29 cellular contexts compared by ENCODE assay signal in the genomic region with DNA sequence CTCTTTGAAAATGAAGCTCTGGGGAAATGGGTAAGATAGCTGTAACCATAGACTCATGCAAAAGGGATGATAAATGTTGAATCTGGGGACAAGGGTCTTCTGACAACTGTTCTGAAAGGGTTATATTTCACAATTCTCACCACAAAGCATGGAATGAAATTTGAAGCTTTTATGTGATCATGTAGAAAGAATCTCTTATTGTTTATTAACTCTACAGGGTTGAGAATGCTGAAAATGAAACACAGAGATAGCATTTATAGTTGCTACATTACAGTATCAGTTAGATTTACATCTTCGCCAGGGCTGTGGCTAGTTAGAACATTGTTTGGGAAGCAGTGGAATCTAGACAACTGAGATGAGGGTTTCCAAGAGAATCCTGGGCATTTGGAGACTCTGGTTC.
DNase-seq lines count a peak whose midpoint lies in the region; ATAC-seq, FAIRE-seq and TF ChIP-seq lines count a peak whose summit lies in the region.
"Had no signal": no experiment of that assay in that cellular context is flagged by ENCODE, and none has a peak within 500 bp of the region (broad histone marks: within the 10 kb centered on the region; RNA-seq: fewer than 3 reads in every experiment).

No MANE protein-coding gene starts in this region.

- no peak for FAIRE-seq in pancreas (lab: Jason Lieb, UNC)
- FAIRE-seq: A204.1, H54 had no signal

- H3K9me3 Mint-ChIP-seq in naive thymus-derived CD4-positive, alpha-beta T cell = peaks cover 0 to 6% (median 0%) of the 10 kb centered on the region in 11 donors
- H3K9me3 Mint-ChIP-seq: activated CD4-positive, alpha-beta T cell treated with anti-CD3 and anti-CD28 coated beads, Interleukin-2, amount 10 ng/mL, durations not matched to agents 24 days and 14 days; activated naive CD4-positive, alpha-beta T cell treated with anti-CD3 and anti-CD28 coated beads, Interleukin-2, amount 50 U/mL, for 24 hours; endodermal cell; T-helper 2 cell treated with Interferon-gamma antibody and Interleukin-4, amounts not matched to agents 5 μg/mL and 100 μg/mL, for 36 hours had no signal

- in situ Hi-C loops in transverse colon (cut with MboI; ENCODE audit: low pct_ligation_motif_present in 1 of 4, low pct_unique_long_range_greater_than_20kb in 1 of 4, low sequenced_read_pairs in 3 of 4) = no loop called here

- DNase-seq in AG08396 (ENCODE audit: low spot score) (peak; percentile 28), LHCN-M2 (ENCODE audit: low read depth) (peak; percentile 85), esophagus squamous epithelium (lab: John Stamatoyannopoulos, UW) (no peak), myocyte (ENCODE audit: low read depth) (peak; percentile 58), transverse colon (no peak), pancreas (no peak)
- DNase-seq in naive thymus-derived CD4-positive, alpha-beta T cell = no peak
- no peak for DNase-seq in activated T-cell treated with anti-CD3 and anti-CD28 coated beads, Interleukin-2, amount 50 U/mL, for 1 hour
- DNase-seq: activated CD4-positive, alpha-beta T cell treated with anti-CD3 and anti-CD28 coated beads, Interleukin-2, amount 10 ng/mL, durations not matched to agents 24 days and 14 days; activated CD8-positive, alpha-beta memory T cell treated with anti-CD3 and anti-CD28 coated beads, Interleukin-2, amount 10 ng/mL, durations not matched to agents 7 days and 5 days; endodermal cell; immature natural killer cell; left ventricle myocardium superior; MM.1S; NCI-H1436; NCI-H748 treated with DMSO at 0.1 percent for 48 hours; stimulated activated CD4-positive, alpha-beta T cell treated with anti-CD3 and anti-CD28 coated beads, Interleukin-1b, Interleukin-23, amount 100 ng/mL, for 48 hours; stimulated activated naive CD4-positive, alpha-beta T cell had no signal

- H3K27ac ChIP-seq in esophagus squamous epithelium (peak overlapping the region in 3 of 4 donors; percentile 0 to 8 (median 3)), transverse colon (no peak overlapping the region), pancreas (no peak overlapping the region)
- H3K27ac ChIP-seq in naive thymus-derived CD4-positive, alpha-beta T cell (ENCODE audit: low read depth, low read length) = no peak overlapping the region
- H3K27ac ChIP-seq: ascending aorta; BLaER1 treated with 17β-estradiol and CSF1 and Interleukin-3, amounts not matched to agents 10 nM and 100 nM; HL-60; RWPE1; skin epidermis; VCaP had no signal

- TF ChIP-seq EP300 in transverse colon (IDR thresholded peaks at IDR 0.05; ENCODE audit: low read depth) = no peak

- 60 to 87% methylated on average over 1 of the region's 1 CpG for WGBS in esophagus squamous epithelium, 2 donors
- 69 to 71% methylated on average over 1 of the region's 1 CpG for whole genome bisulfite sequencing in transverse colon (ENCODE audit: low coverage in 1 of 2), 2 donors
- 40 to 74% methylated on average over 1 of the region's 1 CpG for WGBS in pancreas, 2 donors

- intact Hi-C loops in esophagus squamous epithelium (cut with DNase I) (no loop called here), transverse colon (cut with DNase I; ENCODE audit: low total_unique reads) (no loop called here), pancreas (cut with DNase I) (no loop called here)
- intact Hi-C loops in naive thymus-derived CD4-positive, alpha-beta T cell (cut with micrococcal nuclease) = no loop called here

- H3K27ac Mint-ChIP-seq in naive thymus-derived CD4-positive, alpha-beta T cell = no peak overlapping the region
- H3K27ac Mint-ChIP-seq: activated CD4-positive, alpha-beta T cell treated with anti-CD3 and anti-CD28 coated beads, Interleukin-2, amount 10 ng/mL, durations not matched to agents 24 days and 14 days; activated CD8-positive, alpha-beta memory T cell treated with anti-CD3 and anti-CD28 coated beads, Interleukin-2, amount 10 ng/mL, durations not matched to agents 7 days and 5 days; activated naive CD4-positive, alpha-beta T cell treated with anti-CD3 and anti-CD28 coated beads, Interleukin-2, amount 50 U/mL, for 24 hours; endodermal cell; IgD-negative memory B cell; immature natural killer cell; T-helper 2 cell treated with Interferon-gamma antibody and Interleukin-4, amounts not matched to agents 5 μg/mL and 100 μg/mL, for 36 hours had no signal

- TF ChIP-seq CTCF in esophagus squamous epithelium (IDR thresholded peaks at IDR 0.05) = no peak
- TF ChIP-seq CTCF in transverse colon (IDR thresholded peaks at IDR 0.05) = no peak
- TF ChIP-seq CTCF in pancreas (IDR thresholded peaks at IDR 0.05) = no peak

- ATAC-seq in naive thymus-derived CD4-positive, alpha-beta T cell = no peak
- ATAC-seq in pancreas = no peak
- ATAC-seq: activated CD8-positive, alpha-beta memory T cell treated with anti-CD3 and anti-CD28 coated beads, Interleukin-2, amount 10 ng/mL, durations not matched to agents 7 days and 5 days; left ventricle myocardium superior had no signal

- H3K36me3 ChIP-seq in esophagus squamous epithelium = no peaks in the 10 kb centered on the region
- H3K36me3 ChIP-seq in transverse colon = no peaks in the 10 kb centered on the region
- H3K36me3 ChIP-seq in naive thymus-derived CD4-positive, alpha-beta T cell (ENCODE audit: control insufficient read depth in 2 of 3, insufficient read depth in 3 of 3, low read length in 3 of 3) = no peaks in the 10 kb centered on the region
- no peaks in the 10 kb centered on the region for H3K36me3 ChIP-seq in pancreas
- H3K36me3 ChIP-seq: ascending aorta; BLaER1 treated with 17β-estradiol and CSF1 and Interleukin-3, amounts not matched to agents 10 nM and 100 nM had no signal

- no peaks in the 10 kb centered on the region for H3K9me3 ChIP-seq in esophagus squamous epithelium
- H3K9me3 ChIP-seq in transverse colon = no peaks in the 10 kb centered on the region
- no peaks in the 10 kb centered on the region for H3K9me3 ChIP-seq in naive thymus-derived CD4-positive, alpha-beta T cell (ENCODE audit: control insufficient read depth in 2 of 3, low read length in 3 of 3)
- no peaks in the 10 kb centered on the region for H3K9me3 ChIP-seq in pancreas
- H3K9me3 ChIP-seq: ascending aorta; BLaER1 treated with 17β-estradiol and CSF1 and Interleukin-3, amounts not matched to agents 10 nM and 100 nM had no signal

- H3K4me3 ChIP-seq in esophagus squamous epithelium (no peak overlapping the region), transverse colon (no peak overlapping the region), pancreas (no peak overlapping the region)
- no peak overlapping the region for H3K4me3 ChIP-seq in naive thymus-derived CD4-positive, alpha-beta T cell (ENCODE audit: low read length)
- H3K4me3 ChIP-seq: ascending aorta; BLaER1 treated with 17β-estradiol and CSF1 and Interleukin-3, amounts not matched to agents 10 nM and 100 nM; skin epidermis had no signal

- H3K4me1 Mint-ChIP-seq in naive thymus-derived CD4-positive, alpha-beta T cell = peaks cover 0 to 2% (median 0%) of the 10 kb centered on the region in 7 donors
- H3K4me1 Mint-ChIP-seq: activated CD4-positive, alpha-beta T cell treated with anti-CD3 and anti-CD28 coated beads, Interleukin-2, amount 10 ng/mL, durations not matched to agents 24 days and 14 days; activated CD8-positive, alpha-beta memory T cell treated with anti-CD3 and anti-CD28 coated beads, Interleukin-2, amount 10 ng/mL, durations not matched to agents 7 days and 5 days; activated naive CD4-positive, alpha-beta T cell treated with anti-CD3 and anti-CD28 coated beads, Interleukin-2, amount 50 U/mL, for 24 hours; IgD-negative memory B cell; immature natural killer cell had no signal

- H3K36me3 Mint-ChIP-seq in naive thymus-derived CD4-positive, alpha-beta T cell = no peaks in the 10 kb centered on the region
- H3K36me3 Mint-ChIP-seq: activated CD8-positive, alpha-beta memory T cell treated with anti-CD3 and anti-CD28 coated beads, Interleukin-2, amount 10 ng/mL, durations not matched to agents 7 days and 5 days; IgD-negative memory B cell; immature natural killer cell had no signal

- peaks cover 3 to 26% (median 13%) of the 10 kb centered on the region in 5 donors for H3K27me3 Mint-ChIP-seq in naive thymus-derived CD4-positive, alpha-beta T cell
- H3K27me3 Mint-ChIP-seq: activated CD8-positive, alpha-beta memory T cell treated with anti-CD3 and anti-CD28 coated beads, Interleukin-2, amount 10 ng/mL, durations not matched to agents 7 days and 5 days had no signal

- POLR2A ChIA-PET in naive thymus-derived CD4-positive, alpha-beta T cell (lab: Charles Lee) = no interaction called here

- CTCF ChIA-PET in naive thymus-derived CD4-positive, alpha-beta T cell (lab: Charles Lee) = no interaction called here

- H3K27me3 ChIP-seq in esophagus squamous epithelium (no peaks in the 10 kb centered on the region), transverse colon (peaks cover 2% of the 10 kb centered on the region), pancreas (no peaks in the 10 kb centered on the region)
- H3K27me3 ChIP-seq in naive thymus-derived CD4-positive, alpha-beta T cell (ENCODE audit: control insufficient read depth in 2 of 2, insufficient read depth in 2 of 2, low read length in 2 of 2) = no peaks in the 10 kb centered on the region
- H3K27me3 ChIP-seq: ascending aorta; BLaER1 treated with 17β-estradiol and CSF1 and Interleukin-3, amounts not matched to agents 10 nM and 100 nM had no signal

- TF ChIP-seq POLR2A in esophagus squamous epithelium (IDR thresholded peaks at IDR 0.05) (no peak), transverse colon (IDR thresholded peaks at IDR 0.05) (no peak)

- peaks cover 0 to 11% (median 3%) of the 10 kb centered on the region in 3 donors for H3K4me1 ChIP-seq in esophagus squamous epithelium
- no peaks in the 10 kb centered on the region for H3K4me1 ChIP-seq in transverse colon
- H3K4me1 ChIP-seq in naive thymus-derived CD4-positive, alpha-beta T cell (ENCODE audit: control insufficient read depth in 2 of 2, insufficient read depth in 2 of 2, low read length in 2 of 2) = no peaks in the 10 kb centered on the region
- H3K4me1 ChIP-seq in pancreas = no peaks in the 10 kb centered on the region
- H3K4me1 ChIP-seq: ascending aorta had no signal

- H3K4me3 Mint-ChIP-seq in naive thymus-derived CD4-positive, alpha-beta T cell = no peak overlapping the region
- H3K4me3 Mint-ChIP-seq: activated CD4-positive, alpha-beta T cell treated with anti-CD3 and anti-CD28 coated beads, Interleukin-2, amount 10 ng/mL, durations not matched to agents 24 days and 14 days; activated CD8-positive, alpha-beta memory T cell treated with anti-CD3 and anti-CD28 coated beads, Interleukin-2, amount 10 ng/mL, durations not matched to agents 7 days and 5 days; activated naive CD4-positive, alpha-beta T cell treated with anti-CD3 and anti-CD28 coated beads, Interleukin-2, amount 50 U/mL, for 24 hours; endodermal cell; IgD-negative memory B cell; immature natural killer cell; T-helper 2 cell treated with Interferon-gamma antibody and Interleukin-4, amounts not matched to agents 5 μg/mL and 100 μg/mL, for 36 hours had no signal

Comparison
In these comparisons a context has a peak if more than half of its experiments do, and no peak if none do; other contexts are left out.
1. DNase-seq: peak in AG08396 (single experiment), LHCN-M2 (single experiment) and myocyte (single experiment); none in esophagus squamous epithelium (single experiment), transverse colon (single experiment), naive thymus-derived CD4-positive, alpha-beta T cell (0 of 9), pancreas (0 of 6) and activated T-cell treated with anti-CD3 and anti-CD28 coated beads, Interleukin-2, amount 50 U/mL, for 1 hour (single experiment).
2. H3K27ac ChIP-seq: peak in esophagus squamous epithelium (3 of 4); none in transverse colon (0 of 4), naive thymus-derived CD4-positive, alpha-beta T cell (single experiment) and pancreas (0 of 4).